In genomic region chr6:113591896-113592827, GRCh38 we compare ENCODE assay signal across 10 cellular contexts.
DNase-seq lines count a peak whose midpoint lies in the region; ATAC-seq, FAIRE-seq and TF ChIP-seq lines count a peak whose summit lies in the region.
"Had no signal": no experiment of that assay in that cellular context is flagged by ENCODE, and none has a peak within 500 bp of the region (broad histone marks: within the 10 kb centered on the region; RNA-seq: fewer than 3 reads in every experiment).

No MANE protein-coding gene starts in this region.

- ATAC-seq in GM18909 (IDR thresholded peaks at IDR 0.05; ENCODE audit: poor library complexity, unreplicated experiment) (peak; percentile 65), HG03469 (IDR thresholded peaks at IDR 0.05; ENCODE audit: unreplicated experiment) (peak; percentile 55)
- ATAC-seq: right cardiac atrium had no signal

- H3K23ac ChIP-seq in mesendoderm (ENCODE audit: low read length) = no peak overlapping the region

- WGBS in mesendoderm (ENCODE audit: extremely low coverage, insufficient coverage, low lambda C conversion rate) = no CpG with 5 or more reads among the region's 2 CpGs
- WGBS in esophagus squamous epithelium, 2 donors = 74 to 78% methylated on average over 2 of the region's 2 CpGs

- H3K18ac ChIP-seq in mesendoderm (ENCODE audit: low read length) = peak overlapping the region; percentile 80

- no peak for FAIRE-seq in RCC 7860 (lab: Jason Lieb, UNC)

- H3K36me3 ChIP-seq in mesendoderm (ENCODE audit: control insufficient read depth, insufficient read depth, low read length) = no peaks in the 10 kb centered on the region
- H3K36me3 ChIP-seq in esophagus squamous epithelium = no peaks in the 10 kb centered on the region
- H3K36me3 ChIP-seq: SJSA1 had no signal

- no peaks in the 10 kb centered on the region for H3K27me3 ChIP-seq in mesendoderm (ENCODE audit: insufficient read depth, low read length, poor library complexity)
- no peaks in the 10 kb centered on the region for H3K27me3 ChIP-seq in esophagus squamous epithelium
- H3K27me3 ChIP-seq: SJSA1 had no signal

- TF ChIP-seq CTCF in VCaP (conservative IDR thresholded peaks at IDR 0.05) (no peak), esophagus squamous epithelium (IDR thresholded peaks at IDR 0.05) (no peak)

- no peak for TF ChIP-seq POLR2A in esophagus squamous epithelium (IDR thresholded peaks at IDR 0.05)

- DNase-seq in mesendoderm (peak; percentile 69), RCC 7860 (ENCODE audit: low spot score) (no peak), putamen (ENCODE audit: low spot score) (no peak), esophagus squamous epithelium (lab: John Stamatoyannopoulos, UW) (no peak)
- DNase-seq in activated CD8-positive, alpha-beta memory T cell treated with anti-CD3 and anti-CD28 coated beads, Interleukin-2, amount 50 U/mL, for 4 hours = no peak
- DNase-seq: right cardiac atrium had no signal

- H2BK120ac ChIP-seq in mesendoderm (ENCODE audit: low read depth, low read length) = peak overlapping the region; percentile 61

- H3K9me3 ChIP-seq in esophagus squamous epithelium = no peaks in the 10 kb centered on the region
- H3K9me3 ChIP-seq: SJSA1 had no signal

- no peaks in the 10 kb centered on the region for H3K79me2 ChIP-seq in mesendoderm (ENCODE audit: control insufficient read depth, insufficient read depth, low read length)

- H3K4ac ChIP-seq in mesendoderm (ENCODE audit: low read depth, low read length) = peak overlapping the region; percentile 36

- no peak overlapping the region for H3K9ac ChIP-seq in mesendoderm (ENCODE audit: low read length)

- no peak overlapping the region for H2AK5ac ChIP-seq in mesendoderm (ENCODE audit: low read length)

- H3K4me2 ChIP-seq in mesendoderm (ENCODE audit: low read length) = no peak overlapping the region

- no peaks in the 10 kb centered on the region for H3K79me1 ChIP-seq in mesendoderm (ENCODE audit: low read length)

- no peak overlapping the region for H4K5ac ChIP-seq in mesendoderm (ENCODE audit: low read length)

- peak overlapping the region; percentile 38 for H3K56ac ChIP-seq in mesendoderm (ENCODE audit: low read length)

- no peak overlapping the region for H2BK5ac ChIP-seq in mesendoderm (ENCODE audit: low read length)

- H3K4me1 ChIP-seq in mesendoderm (ENCODE audit: control insufficient read depth, low read depth, low read length) (no peaks in the 10 kb centered on the region), esophagus squamous epithelium (peaks cover 0 to 35% (median 4%) of the 10 kb centered on the region in 3 donors)

- intact Hi-C loops in esophagus squamous epithelium (cut with DNase I) = no loop called here

- no peak overlapping the region for H2BK15ac ChIP-seq in mesendoderm (replicated peaks; ENCODE audit: low read depth)

- H3K4me3 ChIP-seq in mesendoderm (ENCODE audit: low read length) (no peak overlapping the region), esophagus squamous epithelium (no peak overlapping the region)
- H3K4me3 ChIP-seq: SJSA1 had no signal

- H3K27ac ChIP-seq in VCaP = peak overlapping the region; percentile 61
- H3K27ac ChIP-seq in mesendoderm (ENCODE audit: low read depth, low read length) = peak overlapping the region; percentile 17
- H3K27ac ChIP-seq in esophagus squamous epithelium = peak overlapping the region in 1 of 4 donors; percentile 22
- H3K27ac ChIP-seq: SJSA1 had no signal

- no peak overlapping the region for H4K8ac ChIP-seq in mesendoderm (ENCODE audit: low read depth, low read length)
